9 cellular contexts compared by ENCODE assay signal in genomic region chr9:106920701-106921283, GRCh38. TPM values are rescaled to one million over a fixed set of nuclear protein-coding genes. Genes with fewer than 3 reads are reported as not detected.
A peak's percentile ranks its signal among the peaks of the same experiment; 100 is the strongest.
DNase-seq lines count a peak whose midpoint lies in the region; ATAC-seq and TF ChIP-seq lines count a peak whose summit lies in the region.
"Had no signal": no experiment of that assay in that cellular context is flagged by ENCODE, and none has a peak within 500 bp of the region (broad histone marks: within the 10 kb centered on the region; RNA-seq: fewer than 3 reads in every experiment).

No MANE protein-coding gene starts in this region.

- H3K27me3 ChIP-seq in tibial nerve = no peaks in the 10 kb centered on the region

- H3K36me3 ChIP-seq in tibial nerve = peaks cover 0 to 23% (median 0%) of the 10 kb centered on the region in 3 donors

- H3K27me3 Mint-ChIP-seq in CD14-positive monocyte (ENCODE audit: low read depth in 3 of 3) = peaks cover 0 to 3% (median 0%) of the 10 kb centered on the region in 3 donors

- intact Hi-C loops in CD14-positive monocyte (cut with micrococcal nuclease) = no loop called here

- H3K27ac Mint-ChIP-seq in CD14-positive monocyte = no peak overlapping the region

- TF ChIP-seq CTCF in cardiac fibroblast (IDR thresholded peaks at IDR 0.05; ENCODE audit: low read depth, low read length) (no peak), tibial nerve (IDR thresholded peaks at IDR 0.05) (no peak), CD14-positive monocyte (IDR thresholded peaks at IDR 0.05) (no peak)

- no peaks in the 10 kb centered on the region for H3K36me3 Mint-ChIP-seq in CD14-positive monocyte

- peaks cover 0 to 58% (median 29%) of the 10 kb centered on the region in 4 donors for H3K4me1 ChIP-seq in tibial nerve

- no peak overlapping the region for H3K4me3 ChIP-seq in cardiac fibroblast (replicated peaks in 1 of 2; ENCODE audit: low read depth in 2 of 2, low read length in 2 of 2)
- H3K4me3 ChIP-seq in tibial nerve = no peak overlapping the region

- peaks cover 5 to 15% (median 8%) of the 10 kb centered on the region in 7 donors for H3K9me3 Mint-ChIP-seq in CD14-positive monocyte

- no peaks in the 10 kb centered on the region for H3K9me3 ChIP-seq in tibial nerve

- ATAC-seq in left lobe of liver = peak; percentile 80

- peak overlapping the region; percentile 77 to 89 (median 84) for H3K27ac ChIP-seq in tibial nerve
- H3K27ac ChIP-seq: C4-2B had no signal

- H3K4me3 Mint-ChIP-seq in CD14-positive monocyte = no peak overlapping the region

- H3K4me1 Mint-ChIP-seq in CD14-positive monocyte = no peaks in the 10 kb centered on the region

- no peak for TF ChIP-seq POLR2A in tibial nerve (IDR thresholded peaks at IDR 0.05)

- peak; percentile 27 to 37 for TF ChIP-seq EP300 in tibial nerve (IDR thresholded peaks at IDR 0.05)

- peak; percentile 37 for DNase-seq in NCI-H345 (lab: John Stamatoyannopoulos, UW)
- DNase-seq in NCI-H345 treated with DMSO at 0.1 percent for 48 hours (lab: John Stamatoyannopoulos, UW; ENCODE audit: unreplicated experiment) = no peak
- DNase-seq in cardiac fibroblast (ENCODE audit: low read depth in 2 of 2) = peak; percentile 49 to 71
- no peak for DNase-seq in left lobe of liver (ENCODE audit: low spot score)
- no peak for DNase-seq in tibial nerve (ENCODE audit: low spot score in 2 of 2)
- DNase-seq in germinal center (ENCODE audit: low spot score) = no peak
- no peak for DNase-seq in CD14-positive monocyte (ENCODE audit: low spot score)
- DNase-seq in cortex of kidney (lab: John Stamatoyannopoulos, UW) = no peak

- 21 to 28% methylated on average over 4 of the region's 4 CpGs for WGBS in tibial nerve, 2 donors

RNA-seq across cellular contexts. Expression of gene ZNF462, which starts 57.8 kb away (rescaled TPM):
- 2.2 TPM for total RNA-seq in left lobe of liver
- 10 to 100 TPM; 18.6 to 37.1 (median 27.3) TPM for total RNA-seq in tibial nerve
- polyA plus RNA-seq in CD14-positive monocyte = not detected

Comparison
In these comparisons a context has a peak if more than half of its experiments do, and no peak if none do; other contexts are left out.
1. DNase-seq: peak in NCI-H345 (single experiment) and cardiac fibroblast (2 of 2); none in NCI-H345 treated with DMSO at 0.1 percent for 48 hours (single experiment), left lobe of liver (single experiment), tibial nerve (0 of 2), germinal center (single experiment), CD14-positive monocyte (single experiment) and cortex of kidney (single experiment).